ENCODE assay signal across 8 cellular contexts in genomic region chr7:143620053-143620452, GRCh38. TPM values are rescaled to one million over a fixed set of nuclear protein-coding genes. Genes with fewer than 3 reads are reported as not detected.
DNase-seq lines count a peak whose midpoint lies in the region; ATAC-seq and TF ChIP-seq lines count a peak whose summit lies in the region.
"Not testable (repeated sequence)": the region's sequence is repeated elsewhere in the genome, so short reads cannot be mapped to it uniquely, and the experiment has no call there.

No MANE protein-coding gene starts in this region.

- not testable (repeated sequence) for H3K9ac ChIP-seq in DND-41 (ENCODE audit: low read depth, low read length); PC-3 (ENCODE audit: low read length)

- DNase-seq in DND-41, PC-3, left ventricle myocardium superior: not testable (repeated sequence)
- DNase-seq in activated naive CD4-positive, alpha-beta T cell treated with anti-CD3 and anti-CD28 coated beads, Interleukin-2, amount 50 U/mL, for 72 hours (ENCODE audit: low spot score in 2 of 2): peak in 1 of 2 donors; percentile 77
- DNase-seq in stimulated activated CD4-positive, alpha-beta T cell treated with anti-CD3 and anti-CD28 coated beads, Interleukin-4, amount 100 ng/mL, for 24 hours: peak; percentile 75

- ATAC-seq in DND-41 (ENCODE audit: insufficient read depth, low read depth) (peak; percentile 38), GM19035 (IDR thresholded peaks at IDR 0.05; ENCODE audit: unreplicated experiment) (peak; percentile 27), GM21723 (IDR thresholded peaks at IDR 0.05; ENCODE audit: unreplicated experiment) (peak; percentile 24), HG03045 (IDR thresholded peaks at IDR 0.05; ENCODE audit: unreplicated experiment) (peak; percentile 36), PC-3 (peak; percentile 31), left ventricle myocardium superior (peak; percentile 75)
- ATAC-seq in activated naive CD4-positive, alpha-beta T cell treated with anti-CD3 and anti-CD28 coated beads, Interleukin-2, amount 50 U/mL, for 72 hours: peak; percentile 15 to 23

- H3K27ac Mint-ChIP-seq in activated naive CD4-positive, alpha-beta T cell treated with anti-CD3 and anti-CD28 coated beads, Interleukin-2, amount 50 U/mL, for 72 hours: not testable (repeated sequence)

- H3K9me2 ChIP-seq in PC-3 (replicated peaks; ENCODE audit: low read length): not testable (repeated sequence)

- not testable (repeated sequence) for TF ChIP-seq CTCF in DND-41 (IDR thresholded peaks at IDR 0.05; ENCODE audit: borderline replicate concordance, extremely low read depth, low read length, poor library complexity, severe bottlenecking); PC-3 (conservative IDR thresholded peaks at IDR 0.05; ENCODE audit: low read depth, low read length)

- H3K36me3 Mint-ChIP-seq in activated naive CD4-positive, alpha-beta T cell treated with anti-CD3 and anti-CD28 coated beads, Interleukin-2, amount 50 U/mL, for 72 hours: not testable (repeated sequence)

- not testable (repeated sequence) for H3K4me1 ChIP-seq in DND-41 (ENCODE audit: insufficient read depth, low read length); PC-3 (ENCODE audit: insufficient read depth, low read length)

- intact Hi-C loops in PC-3 (cut with micrococcal nuclease); left ventricle myocardium superior (cut with micrococcal nuclease): not testable (repeated sequence)

- not testable (repeated sequence) for H3K4me2 ChIP-seq in DND-41 (ENCODE audit: insufficient read depth, low read length); PC-3 (ENCODE audit: low read length)

- H2AFZ ChIP-seq in DND-41 (ENCODE audit: low read depth, low read length); PC-3 (ENCODE audit: low read length): not testable (repeated sequence)

- not testable (repeated sequence) for H3K9me3 Mint-ChIP-seq in activated naive CD4-positive, alpha-beta T cell treated with anti-CD3 and anti-CD28 coated beads, Interleukin-2, amount 50 U/mL, for 72 hours

- H3K36me3 ChIP-seq in DND-41 (ENCODE audit: insufficient read depth, low read length); PC-3 (ENCODE audit: low read depth, low read length): not testable (repeated sequence)

- H3K27ac ChIP-seq in DND-41 (ENCODE audit: low read length); PC-3 (ENCODE audit: low read length): not testable (repeated sequence)

- not testable (repeated sequence) for H3K27me3 ChIP-seq in DND-41 (ENCODE audit: insufficient read depth, low read length, poor library complexity); PC-3 (ENCODE audit: low read length)

- not testable (repeated sequence) for H3F3A ChIP-seq in PC-3 (ENCODE audit: low read length, unreplicated experiment)

- not testable (repeated sequence) for H4K20me1 ChIP-seq in DND-41 (ENCODE audit: insufficient read depth, low read length); PC-3 (ENCODE audit: low read length)

- H3K9me3 ChIP-seq in DND-41 (ENCODE audit: insufficient read depth, low read length, severe bottlenecking); PC-3 (ENCODE audit: low read length): not testable (repeated sequence)

- not testable (repeated sequence) for H3K79me2 ChIP-seq in DND-41 (ENCODE audit: insufficient read depth, low read length); PC-3 (ENCODE audit: low read length)

- POLR2A ChIA-PET in PC-3 (lab: Charles Lee; ENCODE audit: unreplicated experiment): not testable (repeated sequence)

- not testable (repeated sequence) for BruUV-seq in PC-3 (replicated peaks; lab: Mats Ljungman, UMichigan)

- CTCF ChIA-PET in PC-3 (lab: Charles Lee): not testable (repeated sequence)

- H3K4me3 ChIP-seq in DND-41 (ENCODE audit: low read depth in 1 of 2, low read length in 2 of 2); PC-3 (ENCODE audit: low read length): not testable (repeated sequence)

RNA-seq across cellular contexts. Expression of gene TCAF2, which starts 0.7 kb away (rescaled TPM):
- total RNA-seq in PC-3 (2014; rRNA removed) (7.9 and 9.7 TPM in 2 replicates), left ventricle myocardium superior (0.52 TPM)
- total RNA-seq in activated naive CD4-positive, alpha-beta T cell treated with anti-CD3 and anti-CD28 coated beads, Interleukin-2, amount 50 U/mL, for 72 hours: 10 to 100 TPM in 1 of 2 donors, 1 to 10 TPM in 1; 9.8 to 73.2 TPM

RNA-seq across cellular contexts. Expression of gene CTAGE15, which starts 48.5 kb away (rescaled TPM):
- total RNA-seq in PC-3 (2014; rRNA removed) (0.29 and 1.3 TPM in 2 replicates), left ventricle myocardium superior (0.15 TPM)
- total RNA-seq in activated naive CD4-positive, alpha-beta T cell treated with anti-CD3 and anti-CD28 coated beads, Interleukin-2, amount 50 U/mL, for 72 hours: 1 to 10 TPM in 1 of 2 donors, not detected in 1; 2.1 TPM

Comparison
In these comparisons a context has a peak if more than half of its experiments do, and no peak if none do; other contexts are left out.
1. ATAC-seq: peak in every context shown above with its lines; median percentile 75 in left ventricle myocardium superior; 38 in DND-41; 36 in HG03045; 31 in PC-3; 27 in GM19035; 24 in GM21723; 19 in activated naive CD4-positive, alpha-beta T cell treated with anti-CD3 and anti-CD28 coated beads, Interleukin-2, amount 50 U/mL, for 72 hours.